Comparison of ENCODE assay signal across 2 cellular contexts in genomic region chr1:187947359-187947758, GRCh38.
"Had no signal": no experiment of that assay in that cellular context is flagged by ENCODE, and none has a peak within 500 bp of the region (broad histone marks: within the 10 kb centered on the region; RNA-seq: fewer than 3 reads in every experiment).

No MANE protein-coding gene starts in this region.

- DNase-seq: GDM1, GF-D8 had no signal
